Comparison of ENCODE assay signal across 1 cellular context in genomic region chr9:36023260-36024048, GRCh38.
TF ChIP-seq lines count a peak whose summit lies in the region.

No MANE protein-coding gene starts in this region.

TF ChIP-seq in HepG2, 621 proteins besides CTCF, POLR2A, EP300 and RAD21 (continued from another document):
- TF ChIP-seq DZIP1 (CRISPR knock-in tag; IDR thresholded peaks at IDR 0.05) (no peak), ZNF121 (CRISPR knock-in tag; IDR thresholded peaks at IDR 0.05) (no peak), MTF1 (CRISPR knock-in tag; IDR thresholded peaks at IDR 0.05) (no peak), ZNF572 (CRISPR knock-in tag; IDR thresholded peaks at IDR 0.05) (0 out of 2 replicates have a peak, but pooled peaks have one; percentile 26), RAD51 (IDR thresholded peaks at IDR 0.05; ENCODE audit: borderline replicate concordance) (no peak), U2AF2 (IDR thresholded peaks at IDR 0.05; ENCODE audit: low read depth, low read length) (no peak), ZNF549 (CRISPR knock-in tag; IDR thresholded peaks at IDR 0.05) (no peak)
